In the genomic region with DNA sequence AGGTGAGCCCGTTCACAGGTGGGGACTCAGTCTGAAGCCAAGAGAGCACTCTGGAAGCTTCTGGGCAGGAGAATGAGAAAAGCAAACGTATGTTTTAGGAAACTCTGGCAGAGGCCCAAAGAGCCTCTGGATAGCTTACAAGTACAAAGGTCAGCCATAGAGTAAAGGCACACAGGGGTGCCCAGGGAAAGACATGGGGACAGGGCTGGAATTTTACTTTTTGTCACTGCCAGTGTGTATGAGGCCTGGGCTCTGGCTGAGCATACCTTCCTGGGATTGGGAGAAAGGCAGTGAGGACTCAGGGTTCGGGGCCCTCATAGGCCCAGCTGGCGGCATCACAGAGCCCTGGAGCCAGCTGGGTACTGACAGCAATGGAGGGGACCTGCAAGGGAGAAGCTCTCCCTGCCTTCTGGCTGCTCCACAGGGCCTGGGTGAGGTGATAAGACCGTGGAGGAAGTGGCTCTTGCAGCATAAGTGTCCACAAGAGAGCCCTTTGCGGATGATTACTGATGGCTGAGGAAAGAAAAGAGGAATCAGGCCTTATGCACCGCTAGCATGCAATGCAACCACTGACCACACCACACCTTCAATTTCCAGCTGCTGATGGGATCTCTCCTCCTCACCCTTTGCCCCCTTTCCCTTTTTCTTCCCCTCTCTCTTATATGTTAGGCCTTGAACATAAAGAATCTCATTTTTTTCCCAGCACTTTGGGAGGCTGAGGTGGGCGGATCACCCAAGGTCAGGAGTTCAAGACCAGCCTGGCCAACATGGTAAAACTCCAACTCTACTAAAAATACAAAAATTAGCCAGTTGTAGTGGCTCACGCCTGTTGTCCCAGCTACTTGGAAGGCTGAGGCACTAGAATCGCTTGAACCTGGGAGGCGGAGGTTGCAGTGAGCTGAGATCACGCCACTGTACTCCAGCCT, we compare ENCODE assay signal across 12 cellular contexts. TPM values are rescaled to one million over a fixed set of nuclear protein-coding genes. Genes with fewer than 3 reads are reported as not detected.
DNase-seq lines count a peak whose midpoint lies in the region; ATAC-seq and TF ChIP-seq lines count a peak whose summit lies in the region.
"Had no signal": no experiment of that assay in that cellular context is flagged by ENCODE, and none has a peak within 500 bp of the region (broad histone marks: within the 10 kb centered on the region; RNA-seq: fewer than 3 reads in every experiment).

No MANE protein-coding gene starts in this region.

- no peak for TF ChIP-seq CTCF in brain (conservative IDR thresholded peaks at IDR 0.05)
- TF ChIP-seq CTCF in GM13977 (IDR thresholded peaks at IDR 0.05; ENCODE audit: extremely low read depth, insufficient read depth, missing control alignments): no peak

- DNase-seq in GF-D8 (lab: John Stamatoyannopoulos, UW): peak; percentile 94
- DNase-seq in NOMO-1 treated with DMSO at 0.1 percent for 48 hours (lab: John Stamatoyannopoulos, UW; ENCODE audit: unreplicated experiment): peak; percentile 97
- DNase-seq in pons (ENCODE audit: low spot score): peak; percentile 49
- no peak for DNase-seq in GM13977 (ENCODE audit: low spot score)
- DNase-seq in inferior parietal cortex (ENCODE audit: extremely low spot score): no peak
- DNase-seq in NCI-H82 (lab: John Stamatoyannopoulos, UW): no peak
- DNase-seq: testis had no signal

- in situ Hi-C loops in GM13977 (cut with MboI; ENCODE audit: low pct_unique_long_range_greater_than_20kb, low sequenced_read_pairs, unreplicated experiment): loop anchor here (10.0 kb wide), 1 partner anchor 153 kb away; no protein-coding TSS in a partner anchor

- H3K4me3 Mint-ChIP-seq in brain: no peak overlapping the region
- H3K4me3 Mint-ChIP-seq: activated naive CD8-positive, alpha-beta T cell; T-helper 2 cell treated with Interferon-gamma antibody and Interleukin-4, amounts not matched to agents 5 μg/mL and 100 μg/mL, for 36 hours had no signal

- peaks cover 31% of the 10 kb centered on the region for H3K4me1 Mint-ChIP-seq in brain

- H3K27me3 Mint-ChIP-seq in brain: no peaks in the 10 kb centered on the region
- H3K27me3 Mint-ChIP-seq: activated naive CD8-positive, alpha-beta T cell had no signal

- peaks cover 50% of the 10 kb centered on the region for H3K36me3 Mint-ChIP-seq in brain

- peak overlapping the region in 4 of 5 experiments; percentile 66 to 94 (median 78) for H3K27ac Mint-ChIP-seq in brain
- H3K27ac Mint-ChIP-seq: activated naive CD8-positive, alpha-beta T cell; T-helper 2 cell treated with Interferon-gamma antibody and Interleukin-4, amounts not matched to agents 5 μg/mL and 100 μg/mL, for 36 hours had no signal

- no peak for ATAC-seq in GM21825 (IDR thresholded peaks at IDR 0.05; ENCODE audit: unreplicated experiment)

- no peaks in the 10 kb centered on the region for H3K9me3 Mint-ChIP-seq in brain
- H3K9me3 Mint-ChIP-seq: T-helper 2 cell treated with Interferon-gamma antibody and Interleukin-4, amounts not matched to agents 5 μg/mL and 100 μg/mL, for 36 hours had no signal

RNA-seq across cellular contexts. Expression of a gene that starts 25.1 kb away (rescaled TPM):
- not detected for polyA plus RNA-seq in brain (ENCODE audit: insufficient read depth, low read depth, low replicate concordance)
- polyA plus RNA-seq: fibroblast of lung had no signal

RNA-seq across cellular contexts. Expression of a gene that starts 53.5 kb away (rescaled TPM):
- polyA plus RNA-seq in brain (ENCODE audit: insufficient read depth, low read depth, low replicate concordance): 42.8 TPM

Comparison
In these comparisons a context has a peak if more than half of its experiments do, and no peak if none do; other contexts are left out.
1. DNase-seq: peak in GF-D8 (single experiment), NOMO-1 treated with DMSO at 0.1 percent for 48 hours (single experiment) and pons (single experiment); none in GM13977 (single experiment), inferior parietal cortex (single experiment) and NCI-H82 (single experiment).